Comparison of ENCODE assay signal across 8 cellular contexts in genomic region chr13:98484289-98485219, GRCh38.
DNase-seq lines count a peak whose midpoint lies in the region; ATAC-seq and TF ChIP-seq lines count a peak whose summit lies in the region.

No MANE protein-coding gene starts in this region.

- peak overlapping the region; percentile 34 for H3K4me3 ChIP-seq in coronary artery

- DNase-seq in AG09319 (ENCODE audit: extremely low read depth, low read depth) (peak; percentile 82), NCI-H2029 (lab: John Stamatoyannopoulos, UW) (peak; percentile 68), coronary artery (ENCODE audit: low spot score) (peak; percentile 93), left lobe of liver (ENCODE audit: low spot score) (peak; percentile 68)
- DNase-seq in activated CD4-positive, CD25-positive, alpha-beta regulatory T cell treated with anti-CD3 and anti-CD28 coated beads, Interleukin-2, amount 50 U/mL, for 72 hours = peak; percentile 52
- peak; percentile 25 to 74 for DNase-seq in stimulated activated CD4-positive, alpha-beta T cell treated with anti-CD3 and anti-CD28 coated beads, Interleukin-4, amount 100 ng/mL, for 4 hours

- TF ChIP-seq CTCF in AG09319 (IDR thresholded peaks at IDR 0.05; ENCODE audit: low read depth, low read length) (peak; percentile 5), coronary artery (IDR thresholded peaks at IDR 0.05) (no peak)

- ATAC-seq in GM21529 (IDR thresholded peaks at IDR 0.05; ENCODE audit: unreplicated experiment) = peak; percentile 35
- peak; percentile 66 for ATAC-seq in left lobe of liver
- ATAC-seq in GM21717 (IDR thresholded peaks at IDR 0.05; ENCODE audit: unreplicated experiment) = no peak

- peak overlapping the region; percentile 83 to 86 for H3K27ac ChIP-seq in coronary artery
